9 cellular contexts compared by ENCODE assay signal in genomic region chr3:175346573-175347356, GRCh38.
A peak's percentile ranks its signal among the peaks of the same experiment; 100 is the strongest.
DNase-seq lines count a peak whose midpoint lies in the region; ATAC-seq and TF ChIP-seq lines count a peak whose summit lies in the region.
"Had no signal": no experiment of that assay in that cellular context is flagged by ENCODE, and none has a peak within 500 bp of the region (broad histone marks: within the 10 kb centered on the region; RNA-seq: fewer than 3 reads in every experiment).

No MANE protein-coding gene starts in this region.

- no peaks in the 10 kb centered on the region for H3K9me3 ChIP-seq in SJCRH30 (replicated peaks)
- peaks cover 0 to 3% (median 0%) of the 10 kb centered on the region in 11 donors for H3K9me3 ChIP-seq in heart right ventricle
- H3K9me3 ChIP-seq in thyroid gland, result no peaks in the 10 kb centered on the region

- H3K36me3 ChIP-seq in SJCRH30 (no peaks in the 10 kb centered on the region), heart right ventricle (no peaks in the 10 kb centered on the region), thyroid gland (no peaks in the 10 kb centered on the region)

- WGBS in heart right ventricle, 2 donors, result 52% methylated on average over 8 of the region's 8 CpGs
- WGBS in thyroid gland, 2 donors, result 59 to 60% methylated on average over 8 of the region's 8 CpGs

- H3K27ac ChIP-seq in SJCRH30 (no peak overlapping the region), heart right ventricle (no peak overlapping the region), thyroid gland (peak overlapping the region in 1 of 3 donors; percentile 6)
- H3K27ac ChIP-seq: coronary artery had no signal

- peak; percentile 29 to 45 for DNase-seq in SJCRH30
- DNase-seq in heart right ventricle, result peak; percentile 14 to 49
- peak; percentile 51 to 75 for DNase-seq in thyroid gland
- DNase-seq in mesenteric fat pad (ENCODE audit: low spot score), result no peak

- TF ChIP-seq CTCF in heart right ventricle (IDR thresholded peaks at IDR 0.05) (no peak), thyroid gland (IDR thresholded peaks at IDR 0.05) (no peak)

- peak; percentile 54 for ATAC-seq in HG03025 (IDR thresholded peaks at IDR 0.05; ENCODE audit: low FRiP score, unreplicated experiment)
- ATAC-seq in heart right ventricle, result peak; percentile 79 to 92 (median 86)
- no peak for ATAC-seq in GM19023 (IDR thresholded peaks at IDR 0.05; ENCODE audit: unreplicated experiment)
- no peak for ATAC-seq in GM19324 (IDR thresholded peaks at IDR 0.05; ENCODE audit: low FRiP score, unreplicated experiment)
- ATAC-seq in GM19351 (IDR thresholded peaks at IDR 0.05; ENCODE audit: unreplicated experiment), result no peak

- intact Hi-C loops in heart right ventricle (cut with DNase I) (no loop called here), thyroid gland (cut with DNase I) (no loop called here)

- H3K4me1 ChIP-seq in SJCRH30 (peaks cover 3% of the 10 kb centered on the region; the same call in 1 of the 2 replicates), heart right ventricle (peaks cover 0 to 5% (median 0%) of the 10 kb centered on the region in 9 donors), thyroid gland (peaks cover 0 to 4% of the 10 kb centered on the region in 2 donors)

- no peak for TF ChIP-seq POLR2A in thyroid gland (IDR thresholded peaks at IDR 0.05)

- H3K27me3 ChIP-seq in SJCRH30 (no peaks in the 10 kb centered on the region), heart right ventricle (no peaks in the 10 kb centered on the region), thyroid gland (no peaks in the 10 kb centered on the region)

- no peak overlapping the region for H3K4me3 ChIP-seq in SJCRH30
- no peak overlapping the region for H3K4me3 ChIP-seq in heart right ventricle
- H3K4me3 ChIP-seq in thyroid gland (replicated peaks in 1 of 3), result no peak overlapping the region
- H3K4me3 ChIP-seq: coronary artery had no signal

Comparison
In these comparisons a context has a peak if more than half of its experiments do, and no peak if none do; other contexts are left out.
1. ATAC-seq: peak in HG03025 (single experiment) and heart right ventricle (8 of 8); none in GM19023 (single experiment), GM19324 (single experiment) and GM19351 (single experiment).